ENCODE assay signal across 33 cellular contexts in genomic region chr16:21268236-21268635, GRCh38. TPM values are rescaled to one million over a fixed set of nuclear protein-coding genes. Genes with fewer than 3 reads are reported as not detected.
"Had no signal": no experiment of that assay in that cellular context is flagged by ENCODE, and none has a peak within 500 bp of the region (broad histone marks: within the 10 kb centered on the region; RNA-seq: fewer than 3 reads in every experiment).

No MANE protein-coding gene starts in this region.

- H3K27me3 ChIP-seq: right atrium auricular region had no signal

- H3K4me1 ChIP-seq: parathyroid adenoma had no signal

- DNase-seq: effector CD8-positive, alpha-beta T cell; endodermal cell; esophagus squamous epithelium; foreskin melanocyte; glutamatergic neuron; heart right ventricle; hippocampal formation; immature natural killer cell; islet precursor cell; kidney glomerular epithelial cell; left colon; mesenchymal stem cell; mucosa of descending colon; naive B cell; stimulated activated CD4-positive, alpha-beta T cell treated with anti-CD3 and anti-CD28 coated beads, Interleukin-12 subunit alpha, Interleukin-12 subunit beta, amount 100 ng/mL, for 4 hours; stimulated activated CD4-positive, alpha-beta T cell treated with anti-CD3 and anti-CD28 coated beads, Interleukin-1b, Interleukin-23, amount 100 ng/mL, for 48 hours; stimulated activated CD4-positive, alpha-beta T cell treated with anti-CD3 and anti-CD28 coated beads, Interleukin-4, amount 100 ng/mL, for 24 hours had no signal

- H3K9me3 ChIP-seq: esophagus squamous epithelium, heart right ventricle, mucosa of descending colon, neutrophil, right atrium auricular region, thoracic aorta, tibial nerve had no signal

- H3K4me3 ChIP-seq: esophagus squamous epithelium, heart right ventricle, lung, mucosa of descending colon, right atrium auricular region, smooth muscle cell, thoracic aorta, tibial nerve had no signal

- H3K36me3 ChIP-seq: esophagus squamous epithelium, neutrophil, right atrium auricular region, thoracic aorta, tibial nerve had no signal

- H3K27ac ChIP-seq: epithelial cell of prostate, neutrophil, parathyroid adenoma, right atrium auricular region, thoracic aorta, tibial nerve had no signal

- ATAC-seq: heart right ventricle; left colon; mucosa of descending colon; natural killer cell treated with Interleukin-12 subunit alpha and Interleukin-12 subunit beta and Interleukin-15 and Interleukin-18, amount 100 ng/mL, for 72 hours; sciatic nerve; stimulated activated effector memory CD8-positive, alpha-beta T cell treated with anti-CD3 and anti-CD28 coated beads, Interleukin-12 subunit alpha, Interleukin-12 subunit beta, amount 100 ng/mL, for 72 hours had no signal

- H3K9ac ChIP-seq: parathyroid adenoma had no signal

RNA-seq across cellular contexts. Expression of gene CRYM, which starts 9.9 kb away (rescaled TPM):
- total RNA-seq: natural killer cell treated with Interleukin-12 subunit alpha and Interleukin-12 subunit beta and Interleukin-15 and Interleukin-18, amount 100 ng/mL, for 72 hours; smooth muscle cell; thoracic aorta; tibial nerve had no signal

RNA-seq across cellular contexts. Expression of gene ANKS4B, which starts 34.7 kb away (rescaled TPM):
- total RNA-seq: esophagus squamous epithelium; heart right ventricle; mesothelial cell of epicardium; natural killer cell treated with Interleukin-12 subunit alpha and Interleukin-12 subunit beta and Interleukin-15 and Interleukin-18, amount 100 ng/mL, for 72 hours; neural crest cell; omental fat pad; right atrium auricular region; sciatic nerve; smooth muscle cell; thoracic aorta had no signal

RNA-seq across cellular contexts. Expression of gene ZP2, which starts 56.9 kb away (rescaled TPM):
- total RNA-seq: endodermal cell; esophagus squamous epithelium; heart right ventricle; liver; mesothelial cell of epicardium; natural killer cell treated with Interleukin-12 subunit alpha and Interleukin-12 subunit beta and Interleukin-15 and Interleukin-18, amount 100 ng/mL, for 72 hours; neural crest cell; omental fat pad; progenitor cell of endocrine pancreas; right atrium auricular region; sciatic nerve; smooth muscle cell; thoracic aorta; tibial nerve had no signal
